In genomic region chr2:88187038-88187676, GRCh38 we compare ENCODE assay signal across 8 cellular contexts. TPM values are rescaled to one million over a fixed set of nuclear protein-coding genes. Genes with fewer than 3 reads are reported as not detected.
DNase-seq lines count a peak whose midpoint lies in the region; ATAC-seq and TF ChIP-seq lines count a peak whose summit lies in the region.

No MANE protein-coding gene starts in this region.

- TF ChIP-seq POLR2A in upper lobe of left lung (IDR thresholded peaks at IDR 0.05) = no peak

- peak; percentile 39 for DNase-seq in DND-41
- peak; percentile 49 for DNase-seq in LHCN-M2 (ENCODE audit: low read depth)
- peak; percentile 69 to 86 for DNase-seq in SJCRH30
- DNase-seq in dermis microvascular lymphatic vessel endothelial cell (ENCODE audit: low read depth in 2 of 2) = peak; percentile 16 to 55
- peak; percentile 57 to 62 for DNase-seq in lung microvascular endothelial cell (ENCODE audit: low read depth in 2 of 2)
- DNase-seq in upper lobe of left lung = peak in 1 of 2 donors; percentile 50
- no peak for DNase-seq in DMS79 treated with DMSO at 0.1 percent for 48 hours (lab: John Stamatoyannopoulos, UW)

- no peak overlapping the region for H3K27ac ChIP-seq in DND-41 (ENCODE audit: low read length)
- no peak overlapping the region for H3K27ac ChIP-seq in SJCRH30
- no peak overlapping the region for H3K27ac ChIP-seq in upper lobe of left lung

- H3K9me3 ChIP-seq in DND-41 (ENCODE audit: insufficient read depth, low read length, severe bottlenecking) (no peaks in the 10 kb centered on the region), SJCRH30 (replicated peaks) (no peaks in the 10 kb centered on the region), upper lobe of left lung (no peaks in the 10 kb centered on the region)

- ATAC-seq in DND-41 (ENCODE audit: insufficient read depth, low read depth) (peak; percentile 62), upper lobe of left lung (ENCODE audit: low FRiP score in 2 of 2) (peak in 1 of 2 donors; percentile 38), HG03469 (IDR thresholded peaks at IDR 0.05; ENCODE audit: unreplicated experiment) (no peak)

- no peak overlapping the region for H3K4me3 ChIP-seq in DND-41 (ENCODE audit: low read depth in 1 of 2, low read length in 2 of 2)
- no peak overlapping the region for H3K4me3 ChIP-seq in SJCRH30
- H3K4me3 ChIP-seq in upper lobe of left lung = no peak overlapping the region

- peaks cover 4% of the 10 kb centered on the region for H3K4me1 ChIP-seq in DND-41 (ENCODE audit: insufficient read depth, low read length)
- H3K4me1 ChIP-seq in SJCRH30 = no peaks in the 10 kb centered on the region
- H3K4me1 ChIP-seq in upper lobe of left lung = no peaks in the 10 kb centered on the region

- H3K9ac ChIP-seq in DND-41 (ENCODE audit: low read depth, low read length) = no peak overlapping the region

- H3K27me3 ChIP-seq in DND-41 (ENCODE audit: insufficient read depth, low read length, poor library complexity) (no peaks in the 10 kb centered on the region), SJCRH30 (no peaks in the 10 kb centered on the region), upper lobe of left lung (no peaks in the 10 kb centered on the region)

- H3K36me3 ChIP-seq in DND-41 (ENCODE audit: insufficient read depth, low read length) = no peaks in the 10 kb centered on the region
- H3K36me3 ChIP-seq in SJCRH30 = no peaks in the 10 kb centered on the region
- H3K36me3 ChIP-seq in upper lobe of left lung = peaks cover 0 to 13% (median 2%) of the 10 kb centered on the region in 4 donors

- WGBS in upper lobe of left lung, 2 donors = 52 to 58% methylated on average over 2 to 7 of the region's 7 CpGs

- TF ChIP-seq CTCF in DND-41 (IDR thresholded peaks at IDR 0.05; ENCODE audit: borderline replicate concordance, extremely low read depth, low read length, poor library complexity, severe bottlenecking) (peak; percentile 71), upper lobe of left lung (IDR thresholded peaks at IDR 0.05) (peak; percentile 22 to 54 (median 38))

- no peak for TF ChIP-seq EP300 in upper lobe of left lung (IDR thresholded peaks at IDR 0.05)

- no peak overlapping the region for H2AFZ ChIP-seq in DND-41 (ENCODE audit: low read depth, low read length)

- H3K4me2 ChIP-seq in DND-41 (ENCODE audit: insufficient read depth, low read length) = no peak overlapping the region

- H3K79me2 ChIP-seq in DND-41 (ENCODE audit: insufficient read depth, low read length) = no peaks in the 10 kb centered on the region

- H4K20me1 ChIP-seq in DND-41 (ENCODE audit: insufficient read depth, low read length) = no peaks in the 10 kb centered on the region

RNA-seq across cellular contexts. Expression of gene THNSL2, which starts 17.0 kb away (rescaled TPM):
- total RNA-seq in LHCN-M2 (2014; rRNA removed) (3.5 and 6.1 TPM in 2 replicates), dermis microvascular lymphatic vessel endothelial cell (0.13 and 0.25 TPM in 2 replicates), lung microvascular endothelial cell (under 0.01 TPM in 1 of 2 replicates, not detected in the other), upper lobe of left lung (10 to 100 TPM in 5 of 6 donors, 1 to 10 TPM in 1; 1.0 to 33.6 (median 20.6) TPM)
- polyA plus RNA-seq in LHCN-M2 (2012) = 14.2 TPM
- total RNA-seq in SJCRH30 (2014; rRNA removed; shearing (Covaris generic)) = not detected in 2 replicates

RNA-seq across cellular contexts. Expression of gene FABP1, which starts 59.3 kb away (rescaled TPM):
- total RNA-seq in LHCN-M2 (2014; rRNA removed) (not detected in 2 replicates), dermis microvascular lymphatic vessel endothelial cell (not detected in 2 replicates), lung microvascular endothelial cell (not detected in 2 replicates), upper lobe of left lung (1 to 10 TPM in 1 of 6 donors, under 1 TPM in 1, not detected in 4; 0.67 to 1.0 TPM)
- not detected for polyA plus RNA-seq in LHCN-M2 (2012)
- total RNA-seq in SJCRH30 (2014; rRNA removed; shearing (Covaris generic)) = 0.32 TPM in 1 of 2 replicates, not detected in the other
